ENCODE assay signal across 1 cellular context in the genomic region with DNA sequence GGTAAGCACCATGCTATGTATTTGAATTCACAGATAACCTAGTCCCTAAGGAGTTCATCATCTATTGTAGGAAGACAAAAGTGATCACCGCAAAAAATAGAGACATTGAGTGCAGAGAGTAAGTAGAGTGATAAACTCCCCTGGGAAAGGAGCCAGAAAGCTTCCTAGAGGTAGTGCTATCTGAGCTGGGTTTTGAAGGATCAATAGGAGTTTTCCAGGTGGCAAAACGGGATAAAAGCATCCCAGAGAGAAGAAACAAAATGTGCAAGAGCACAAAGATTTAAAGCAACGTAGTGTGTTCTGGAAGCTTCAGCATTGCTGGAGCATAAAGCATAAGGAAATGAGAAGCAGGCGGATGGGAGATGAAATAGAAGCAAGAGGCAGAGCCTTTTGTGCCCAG.
TF ChIP-seq lines count a peak whose summit lies in the region.

No MANE protein-coding gene starts in this region.

TF ChIP-seq in HepG2, 621 proteins besides CTCF, POLR2A, EP300 and RAD21 (continued from another document):
- TF ChIP-seq CHD4 (IDR thresholded peaks at IDR 0.05; ENCODE audit: borderline replicate concordance, low read length) (no peak), RBM22 (optimal IDR thresholded peaks at IDR 0.05; ENCODE audit: low read length) (peak; percentile 46)
TF ChIP-seq in HepG2: peak in this region for 1.
